In the genomic region with DNA sequence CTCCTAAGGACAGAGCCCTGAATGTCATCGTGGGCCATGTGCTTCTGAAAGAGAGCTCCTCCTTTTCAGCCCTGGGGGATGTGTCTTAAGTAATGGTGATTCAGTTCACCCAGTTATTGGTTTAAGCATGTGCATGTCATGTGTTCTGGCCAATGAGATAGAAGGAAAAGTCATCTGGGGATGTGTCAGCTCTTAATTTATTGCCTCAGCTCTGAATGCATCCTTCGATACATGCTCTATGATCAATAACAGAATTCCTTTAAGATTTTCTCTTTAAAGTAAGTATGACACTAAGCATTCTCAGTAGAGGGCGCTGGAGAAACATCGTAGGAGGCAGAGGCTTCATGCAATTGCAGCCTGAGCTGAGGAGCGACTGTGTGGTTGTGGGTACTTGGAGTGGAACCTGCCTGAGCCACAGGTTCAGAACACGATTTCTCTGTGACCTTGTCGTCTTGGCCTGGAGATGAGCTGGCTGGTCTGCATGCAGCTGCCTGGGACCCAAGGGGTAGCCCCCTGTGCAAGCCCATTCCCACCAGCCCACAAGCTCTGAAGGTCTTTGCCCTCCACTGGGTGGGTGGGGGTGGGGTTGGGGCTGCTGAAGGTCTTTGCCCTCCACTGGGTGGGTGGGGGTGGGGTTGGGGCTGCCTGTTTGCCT, we compare ENCODE assay signal across 8 cellular contexts.
A peak's percentile ranks its signal among the peaks of the same experiment; 100 is the strongest.
DNase-seq lines count a peak whose midpoint lies in the region; ATAC-seq and TF ChIP-seq lines count a peak whose summit lies in the region.

No MANE protein-coding gene starts in this region.

- TF ChIP-seq CTCF in esophagus muscularis mucosa (IDR thresholded peaks at IDR 0.05) (peak in 2 of 3 experiments; percentile 29 to 41), neural progenitor cell (IDR thresholded peaks at IDR 0.05) (peak; percentile 86)

- no peaks in the 10 kb centered on the region for H3K9me3 Mint-ChIP-seq in activated T-cell treated with anti-CD3 and anti-CD28 coated beads, Interleukin-2, amount 50 U/mL, for 4 hours
- no peaks in the 10 kb centered on the region for H3K9me3 Mint-ChIP-seq in neural progenitor cell

- H3K27me3 Mint-ChIP-seq in activated T-cell treated with anti-CD3 and anti-CD28 coated beads, Interleukin-2, amount 50 U/mL, for 4 hours (ENCODE audit: low read depth), result no peaks in the 10 kb centered on the region
- no peaks in the 10 kb centered on the region for H3K27me3 Mint-ChIP-seq in neural progenitor cell (ENCODE audit: insufficient read depth, low read depth)

- no peak for TF ChIP-seq POLR2A in esophagus muscularis mucosa (IDR thresholded peaks at IDR 0.05; ENCODE audit: low read depth)

- peak; percentile 28 to 46 for ATAC-seq in activated T-cell treated with anti-CD3 and anti-CD28 coated beads, Interleukin-2, amount 50 U/mL, for 4 hours
- peak; percentile 81 for ATAC-seq in GM21723 (IDR thresholded peaks at IDR 0.05; ENCODE audit: unreplicated experiment)

- no peaks in the 10 kb centered on the region for H4K20me1 ChIP-seq in neural progenitor cell (ENCODE audit: low read depth)

- no peak overlapping the region for H3K27ac ChIP-seq in esophagus muscularis mucosa (replicated peaks in 1 of 4)
- no peak overlapping the region for H3K27ac ChIP-seq in neural progenitor cell

- TF ChIP-seq EP300 in esophagus muscularis mucosa (IDR thresholded peaks at IDR 0.05), result no peak

- peak overlapping the region; percentile 70 for H2AFZ ChIP-seq in neural progenitor cell (replicated peaks)

- H3K4me1 ChIP-seq in esophagus muscularis mucosa (no peaks in the 10 kb centered on the region), neural progenitor cell (no peaks in the 10 kb centered on the region)

- no peaks in the 10 kb centered on the region for H3K9me3 ChIP-seq in esophagus muscularis mucosa
- H3K9me3 ChIP-seq in neural progenitor cell (ENCODE audit: low read depth), result no peaks in the 10 kb centered on the region

- WGBS in esophagus muscularis mucosa, result 25% methylated on average over 6 of the region's 7 CpGs

- no peaks in the 10 kb centered on the region for H3K79me2 ChIP-seq in neural progenitor cell (ENCODE audit: low read depth)

- no peak overlapping the region for H3K9ac ChIP-seq in neural progenitor cell

- H3K36me3 ChIP-seq in esophagus muscularis mucosa, result no peaks in the 10 kb centered on the region
- no peaks in the 10 kb centered on the region for H3K36me3 ChIP-seq in neural progenitor cell

- no peak overlapping the region for H3K27ac Mint-ChIP-seq in neural progenitor cell

- H3K4me3 Mint-ChIP-seq in activated T-cell treated with anti-CD3 and anti-CD28 coated beads, Interleukin-2, amount 50 U/mL, for 4 hours, result no peak overlapping the region
- no peak overlapping the region for H3K4me3 Mint-ChIP-seq in neural progenitor cell

- H3K4me2 ChIP-seq in neural progenitor cell, result no peak overlapping the region

- DNase-seq in activated T-cell treated with anti-CD3 and anti-CD28 coated beads, Interleukin-2, amount 50 U/mL, for 4 hours, result no peak
- no peak for DNase-seq in activated T-cell treated with anti-CD3 and anti-CD28 coated beads, Interleukin-2, amount 50 U/mL, for 1 hour
- DNase-seq in KG1 (lab: John Stamatoyannopoulos, UW) (peak; percentile 18), SIG-M5 (lab: John Stamatoyannopoulos, UW) (peak; percentile 23), esophagus muscularis mucosa (ENCODE audit: extremely low spot score) (no peak), neural progenitor cell (ENCODE audit: low spot score) (peak; percentile 87), T1000 (lab: John Stamatoyannopoulos, UW) (no peak)

- H3K4me1 Mint-ChIP-seq in activated T-cell treated with anti-CD3 and anti-CD28 coated beads, Interleukin-2, amount 50 U/mL, for 4 hours (ENCODE audit: low read depth), result peaks cover 1% of the 10 kb centered on the region
- peaks cover 10% of the 10 kb centered on the region for H3K4me1 Mint-ChIP-seq in neural progenitor cell

- no peaks in the 10 kb centered on the region for H3K27me3 ChIP-seq in esophagus muscularis mucosa
- no peaks in the 10 kb centered on the region for H3K27me3 ChIP-seq in neural progenitor cell

- H3K36me3 Mint-ChIP-seq in activated T-cell treated with anti-CD3 and anti-CD28 coated beads, Interleukin-2, amount 50 U/mL, for 4 hours (ENCODE audit: insufficient read depth), result no peaks in the 10 kb centered on the region
- no peaks in the 10 kb centered on the region for H3K36me3 Mint-ChIP-seq in neural progenitor cell

- no peaks in the 10 kb centered on the region for H3F3A ChIP-seq in neural progenitor cell (ENCODE audit: low read depth)

- intact Hi-C loops in esophagus muscularis mucosa (cut with DNase I), result no loop called here

- H3K4me3 ChIP-seq in esophagus muscularis mucosa (no peak overlapping the region), neural progenitor cell (no peak overlapping the region)

Comparison
In these comparisons a context has a peak if more than half of its experiments do, and no peak if none do; other contexts are left out.
1. DNase-seq: peak in KG1 (single experiment), SIG-M5 (single experiment) and neural progenitor cell (single experiment); none in activated T-cell treated with anti-CD3 and anti-CD28 coated beads, Interleukin-2, amount 50 U/mL, for 4 hours (single experiment), activated T-cell treated with anti-CD3 and anti-CD28 coated beads, Interleukin-2, amount 50 U/mL, for 1 hour (single experiment), esophagus muscularis mucosa (single experiment) and T1000 (single experiment).